2 cellular contexts compared by ENCODE assay signal in the genomic region with DNA sequence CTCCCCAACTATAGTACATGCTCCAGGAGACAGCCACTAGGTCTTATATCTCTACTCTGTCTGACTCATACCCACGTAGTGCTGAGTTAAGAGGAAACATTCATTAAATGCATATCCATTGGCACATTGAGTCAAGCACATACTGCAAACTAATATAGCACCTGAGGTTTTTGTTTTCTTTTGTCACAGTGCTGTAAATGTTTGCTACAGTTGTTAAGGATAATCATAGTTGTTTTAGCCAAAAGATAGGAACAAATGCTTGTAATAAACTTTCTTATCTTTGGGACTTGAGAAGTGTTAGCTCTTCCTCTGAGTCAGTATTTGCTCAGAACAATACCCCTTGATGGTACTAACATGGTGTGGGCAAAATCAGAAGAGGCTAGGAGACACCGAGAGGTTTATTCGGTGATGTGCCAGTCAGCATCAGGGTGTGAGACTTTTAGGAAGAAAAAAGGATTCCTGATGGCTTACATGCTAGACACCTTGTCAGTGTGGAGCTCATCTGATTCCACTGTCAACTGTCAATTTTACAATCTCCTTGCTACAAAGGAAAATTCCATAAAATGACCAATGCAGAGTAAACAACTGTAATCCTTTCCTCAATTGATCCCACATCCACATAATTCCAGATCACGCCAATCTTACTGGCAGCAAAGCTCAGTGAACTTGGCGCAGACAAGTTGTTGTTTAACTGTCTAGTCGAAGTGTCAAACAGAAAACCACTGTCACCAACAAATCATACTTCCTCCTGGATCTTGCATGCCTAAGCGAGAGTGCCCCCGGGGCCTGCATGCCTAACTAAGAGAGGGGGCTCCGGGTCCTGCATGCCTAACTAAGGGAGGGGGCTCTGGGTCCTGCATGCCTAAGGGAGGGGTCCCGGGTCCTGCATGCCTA.
A peak's percentile ranks its signal among the peaks of the same experiment; 100 is the strongest.
TF ChIP-seq lines count a peak whose summit lies in the region.

No MANE protein-coding gene starts in this region.

TF ChIP-seq in HCT116, 20 proteins besides CTCF, POLR2A, EP300 and RAD21:
- peak; percentile 33; the same call in 1 of the 2 replicates for TF ChIP-seq JUND (IDR thresholded peaks at IDR 0.05)
- 0 out of 2 replicates have a peak, but pooled peaks have one; percentile 7 for TF ChIP-seq CBX3 (IDR thresholded peaks at IDR 0.05; ENCODE audit: low read depth)
- TF ChIP-seq SIN3A (IDR thresholded peaks at IDR 0.05; ENCODE audit: low read depth): no peak
- TF ChIP-seq, protein P1, sequence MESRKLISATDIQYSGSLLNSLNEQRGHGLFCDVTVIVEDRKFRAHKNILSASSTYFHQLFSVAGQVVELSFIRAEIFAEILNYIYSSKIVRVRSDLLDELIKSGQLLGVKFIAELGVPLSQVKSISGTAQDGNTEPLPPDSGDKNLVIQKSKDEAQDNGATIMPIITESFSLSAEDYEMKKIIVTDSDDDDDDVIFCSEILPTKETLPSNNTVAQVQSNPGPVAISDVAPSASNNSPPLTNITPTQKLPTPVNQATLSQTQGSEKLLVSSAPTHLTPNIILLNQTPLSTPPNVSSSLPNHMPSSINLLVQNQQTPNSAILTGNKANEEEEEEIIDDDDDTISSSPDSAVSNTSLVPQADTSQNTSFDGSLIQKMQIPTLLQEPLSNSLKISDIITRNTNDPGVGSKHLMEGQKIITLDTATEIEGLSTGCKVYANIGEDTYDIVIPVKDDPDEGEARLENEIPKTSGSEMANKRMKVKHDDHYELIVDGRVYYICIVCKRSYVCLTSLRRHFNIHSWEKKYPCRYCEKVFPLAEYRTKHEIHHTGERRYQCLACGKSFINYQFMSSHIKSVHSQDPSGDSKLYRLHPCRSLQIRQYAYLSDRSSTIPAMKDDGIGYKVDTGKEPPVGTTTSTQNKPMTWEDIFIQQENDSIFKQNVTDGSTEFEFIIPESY (IDR thresholded peaks at IDR 0.05; ENCODE audit: extremely low read depth, insufficient replicate concordance, low read length): no peak
- no peak for TF ChIP-seq TCF7L2 (IDR thresholded peaks at IDR 0.05; ENCODE audit: borderline replicate concordance, extremely low read depth, insufficient read depth, insufficient read length)
- TF ChIP-seq, protein P2, sequence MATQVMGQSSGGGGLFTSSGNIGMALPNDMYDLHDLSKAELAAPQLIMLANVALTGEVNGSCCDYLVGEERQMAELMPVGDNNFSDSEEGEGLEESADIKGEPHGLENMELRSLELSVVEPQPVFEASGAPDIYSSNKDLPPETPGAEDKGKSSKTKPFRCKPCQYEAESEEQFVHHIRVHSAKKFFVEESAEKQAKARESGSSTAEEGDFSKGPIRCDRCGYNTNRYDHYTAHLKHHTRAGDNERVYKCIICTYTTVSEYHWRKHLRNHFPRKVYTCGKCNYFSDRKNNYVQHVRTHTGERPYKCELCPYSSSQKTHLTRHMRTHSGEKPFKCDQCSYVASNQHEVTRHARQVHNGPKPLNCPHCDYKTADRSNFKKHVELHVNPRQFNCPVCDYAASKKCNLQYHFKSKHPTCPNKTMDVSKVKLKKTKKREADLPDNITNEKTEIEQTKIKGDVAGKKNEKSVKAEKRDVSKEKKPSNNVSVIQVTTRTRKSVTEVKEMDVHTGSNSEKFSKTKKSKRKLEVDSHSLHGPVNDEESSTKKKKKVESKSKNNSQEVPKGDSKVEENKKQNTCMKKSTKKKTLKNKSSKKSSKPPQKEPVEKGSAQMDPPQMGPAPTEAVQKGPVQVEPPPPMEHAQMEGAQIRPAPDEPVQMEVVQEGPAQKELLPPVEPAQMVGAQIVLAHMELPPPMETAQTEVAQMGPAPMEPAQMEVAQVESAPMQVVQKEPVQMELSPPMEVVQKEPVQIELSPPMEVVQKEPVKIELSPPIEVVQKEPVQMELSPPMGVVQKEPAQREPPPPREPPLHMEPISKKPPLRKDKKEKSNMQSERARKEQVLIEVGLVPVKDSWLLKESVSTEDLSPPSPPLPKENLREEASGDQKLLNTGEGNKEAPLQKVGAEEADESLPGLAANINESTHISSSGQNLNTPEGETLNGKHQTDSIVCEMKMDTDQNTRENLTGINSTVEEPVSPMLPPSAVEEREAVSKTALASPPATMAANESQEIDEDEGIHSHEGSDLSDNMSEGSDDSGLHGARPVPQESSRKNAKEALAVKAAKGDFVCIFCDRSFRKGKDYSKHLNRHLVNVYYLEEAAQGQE (IDR thresholded peaks at IDR 0.05; ENCODE audit: low read depth): no peak
- TF ChIP-seq EZH2phosphoT487 (IDR thresholded peaks at IDR 0.05; ENCODE audit: borderline replicate concordance): no peak
- no peak for TF ChIP-seq ZNF274 (IDR thresholded peaks at IDR 0.05; ENCODE audit: low read depth, low read length)
- no peak for TF ChIP-seq CEBPB (IDR thresholded peaks at IDR 0.05; ENCODE audit: low read depth)
- no peak for TF ChIP-seq ELF1 (IDR thresholded peaks at IDR 0.05; ENCODE audit: borderline replicate concordance, low read depth)
- peak; percentile 27; the same call in 1 of the 2 replicates for TF ChIP-seq SP1 (IDR thresholded peaks at IDR 0.05; ENCODE audit: low read depth)
- peak; percentile 59 for TF ChIP-seq FOSL1 (IDR thresholded peaks at IDR 0.05; ENCODE audit: low read depth)
- no peak for TF ChIP-seq ZFX (IDR thresholded peaks at IDR 0.05)
- TF ChIP-seq POLR2AphosphoS5 (IDR thresholded peaks at IDR 0.05; ENCODE audit: low read depth, low read length): no peak
- no peak for TF ChIP-seq EZH2 (IDR thresholded peaks at IDR 0.05)
- TF ChIP-seq, protein P3, sequence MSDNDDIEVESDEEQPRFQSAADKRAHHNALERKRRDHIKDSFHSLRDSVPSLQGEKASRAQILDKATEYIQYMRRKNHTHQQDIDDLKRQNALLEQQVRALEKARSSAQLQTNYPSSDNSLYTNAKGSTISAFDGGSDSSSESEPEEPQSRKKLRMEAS (IDR thresholded peaks at IDR 0.05): no peak
- no peak for TF ChIP-seq YY1 (IDR thresholded peaks at IDR 0.05; ENCODE audit: extremely low read depth, insufficient replicate concordance, low read depth, low read length)
- TF ChIP-seq SRF (IDR thresholded peaks at IDR 0.05; ENCODE audit: low read depth): no peak
- no peak for TF ChIP-seq EGR1 (IDR thresholded peaks at IDR 0.05; ENCODE audit: low read depth)
- TF ChIP-seq, protein P4, sequence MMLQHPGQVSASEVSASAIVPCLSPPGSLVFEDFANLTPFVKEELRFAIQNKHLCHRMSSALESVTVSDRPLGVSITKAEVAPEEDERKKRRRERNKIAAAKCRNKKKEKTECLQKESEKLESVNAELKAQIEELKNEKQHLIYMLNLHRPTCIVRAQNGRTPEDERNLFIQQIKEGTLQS (IDR thresholded peaks at IDR 0.05): no peak

TF ChIP-seq in endothelial cell of umbilical vein, 7 proteins besides CTCF, POLR2A, EP300 and RAD21:
- TF ChIP-seq POLR2AphosphoS5 (IDR thresholded peaks at IDR 0.05; ENCODE audit: insufficient read depth, low read depth, low read length) (no peak), GATA2 (IDR thresholded peaks at IDR 0.05; ENCODE audit: insufficient read depth, insufficient read length, low read depth, low read length) (no peak), MYC (IDR thresholded peaks at IDR 0.05; ENCODE audit: low read depth, low read length) (no peak), JUN (IDR thresholded peaks at IDR 0.05; ENCODE audit: borderline replicate concordance, insufficient read depth, insufficient read length, low read depth) (no peak), FOS (IDR thresholded peaks at IDR 0.05; ENCODE audit: borderline replicate concordance, insufficient read depth, low read length) (no peak), EZH2 (IDR thresholded peaks at IDR 0.05; ENCODE audit: borderline replicate concordance, low read depth, low read length, severe bottlenecking) (no peak)
- TF ChIP-seq, protein P3 (IDR thresholded peaks at IDR 0.05; ENCODE audit: insufficient read depth, insufficient read length): no peak
